ENCODE assay signal across 9 cellular contexts in the genomic region with DNA sequence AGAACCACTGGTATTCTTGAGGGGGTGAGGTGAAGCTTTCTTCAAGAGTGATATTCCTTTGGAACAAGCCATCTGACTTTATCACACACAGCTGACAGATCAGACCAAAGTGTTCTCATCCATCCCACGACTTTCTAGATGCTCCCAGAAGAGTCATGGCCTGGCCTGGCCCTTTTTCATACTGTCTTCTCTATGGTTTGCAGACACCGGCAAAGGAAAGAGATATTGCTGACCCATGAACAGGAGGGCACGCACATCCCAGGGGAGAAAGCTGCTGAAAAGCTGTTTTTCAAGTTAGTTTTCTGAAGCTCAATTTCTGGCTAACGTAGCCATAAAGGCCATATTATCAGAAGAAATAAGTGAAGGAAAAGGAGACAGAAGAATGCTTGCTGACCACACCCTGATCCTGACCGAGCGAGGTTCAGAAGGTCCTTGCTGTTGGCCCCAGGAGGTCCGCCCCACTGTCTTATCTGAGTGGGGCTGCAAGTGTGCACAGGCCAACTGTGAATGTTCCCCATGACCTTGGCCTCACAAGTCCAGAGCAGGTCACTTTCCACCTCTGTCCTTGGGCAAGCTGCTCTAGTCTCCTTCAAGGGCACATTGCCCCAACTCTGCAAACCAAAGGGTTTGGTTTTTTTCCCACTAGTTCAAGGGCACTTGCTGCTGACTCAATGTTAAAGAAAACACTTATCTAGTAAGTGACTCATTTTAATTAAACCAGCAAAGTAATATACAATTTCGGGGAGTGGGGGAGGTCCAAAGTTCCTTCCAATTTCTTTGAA. TPM values are rescaled to one million over a fixed set of nuclear protein-coding genes. Genes with fewer than 3 reads are reported as not detected.
DNase-seq lines count a peak whose midpoint lies in the region; ATAC-seq, FAIRE-seq and TF ChIP-seq lines count a peak whose summit lies in the region.
"Had no signal": no experiment of that assay in that cellular context is flagged by ENCODE, and none has a peak within 500 bp of the region (broad histone marks: within the 10 kb centered on the region; RNA-seq: fewer than 3 reads in every experiment).

No MANE protein-coding gene starts in this region.

- H3K36me3 Mint-ChIP-seq in activated CD4-positive, alpha-beta T cell treated with anti-CD3 and anti-CD28 coated beads, Interleukin-2, amount 10 ng/mL, durations not matched to agents 7 days and 5 days (ENCODE audit: low read depth): peaks cover 15% of the 10 kb centered on the region
- H3K36me3 Mint-ChIP-seq in activated CD8-positive, alpha-beta T cell treated with anti-CD3 and anti-CD28 coated beads, Interleukin-2, amount 10 ng/mL, durations not matched to agents 7 days and 5 days (ENCODE audit: low read depth): peaks cover 18% of the 10 kb centered on the region

- H3K4me1 Mint-ChIP-seq in activated CD4-positive, alpha-beta T cell treated with anti-CD3 and anti-CD28 coated beads, Interleukin-2, amount 10 ng/mL, durations not matched to agents 7 days and 5 days: peaks cover 61% of the 10 kb centered on the region
- H3K4me1 Mint-ChIP-seq in activated CD8-positive, alpha-beta T cell treated with anti-CD3 and anti-CD28 coated beads, Interleukin-2, amount 10 ng/mL, durations not matched to agents 7 days and 5 days (ENCODE audit: low read depth): peaks cover 54% of the 10 kb centered on the region

- DNase-seq in activated CD4-positive, alpha-beta T cell treated with anti-CD3 and anti-CD28 coated beads, Interleukin-2, amount 10 ng/mL, durations not matched to agents 7 days and 5 days: no peak
- no peak for DNase-seq in activated CD4-positive, alpha-beta T cell treated with anti-CD3 and anti-CD28 coated beads for 4 hours
- DNase-seq in activated CD8-positive, alpha-beta T cell treated with anti-CD3 and anti-CD28 coated beads, Interleukin-2, amount 10 ng/mL, durations not matched to agents 7 days and 5 days: no peak
- no peak for DNase-seq in kidney
- DNase-seq in SKM-1 (lab: John Stamatoyannopoulos, UW; ENCODE audit: unreplicated experiment): no peak
- no peak for DNase-seq in NCI-H345 (lab: John Stamatoyannopoulos, UW)

- POLR2A ChIA-PET in activated CD4-positive, alpha-beta T cell treated with anti-CD3 and anti-CD28 coated beads, Interleukin-2, amount 10 ng/mL, durations not matched to agents 7 days and 5 days (lab: Charles Lee): no interaction called here
- POLR2A ChIA-PET in activated CD8-positive, alpha-beta T cell treated with anti-CD3 and anti-CD28 coated beads, Interleukin-2, amount 10 ng/mL, durations not matched to agents 7 days and 5 days (lab: Charles Lee): interaction anchor here (2.9 to 4.5 kb wide), 2 partner anchors 12 to 19 kb away, joined by 19 to 31 read pairs; no protein-coding TSS in a partner anchor

- H3K27ac ChIP-seq in kidney (ENCODE audit: low read depth in 2 of 2, low read length in 2 of 2) (peak overlapping the region; percentile 95 to 96), stomach smooth muscle (ENCODE audit: low read length) (peak overlapping the region; percentile 85)

- ATAC-seq in activated CD8-positive, alpha-beta T cell treated with anti-CD3 and anti-CD28 coated beads, Interleukin-2, amount 10 ng/mL, durations not matched to agents 7 days and 5 days: no peak
- ATAC-seq in HG02938 (IDR thresholded peaks at IDR 0.05; ENCODE audit: unreplicated experiment): no peak

- peaks cover 51 to 59% of the 10 kb centered on the region in 2 donors for H3K4me1 ChIP-seq in kidney (ENCODE audit: control insufficient read depth in 1 of 2, insufficient read depth in 1 of 2, low read depth in 1 of 2, low read length in 2 of 2)
- H3K4me1 ChIP-seq in stomach smooth muscle (ENCODE audit: control insufficient read depth, insufficient read depth, low read length): peaks cover 79% of the 10 kb centered on the region

- FAIRE-seq in kidney (lab: Jason Lieb, UNC): no peak

- peak overlapping the region; percentile 84 for H3K4me3 Mint-ChIP-seq in activated CD4-positive, alpha-beta T cell treated with anti-CD3 and anti-CD28 coated beads, Interleukin-2, amount 10 ng/mL, durations not matched to agents 7 days and 5 days
- peak overlapping the region; percentile 86 for H3K4me3 Mint-ChIP-seq in activated CD8-positive, alpha-beta T cell treated with anti-CD3 and anti-CD28 coated beads, Interleukin-2, amount 10 ng/mL, durations not matched to agents 7 days and 5 days

- intact Hi-C loops in kidney (cut with DNase I): no loop called here

- CTCF ChIA-PET in activated CD4-positive, alpha-beta T cell treated with anti-CD3 and anti-CD28 coated beads, Interleukin-2, amount 10 ng/mL, durations not matched to agents 7 days and 5 days (lab: Charles Lee): no interaction called here
- CTCF ChIA-PET in activated CD8-positive, alpha-beta T cell treated with anti-CD3 and anti-CD28 coated beads, Interleukin-2, amount 10 ng/mL, durations not matched to agents 7 days and 5 days (lab: Charles Lee): interaction anchor here (1.5 to 11.2 kb wide), 2 partner anchors 19 to 62 kb away, joined by 7 to 191 read pairs; partner anchors contain the start of gene APMAP

- H3K27ac Mint-ChIP-seq in activated CD4-positive, alpha-beta T cell treated with anti-CD3 and anti-CD28 coated beads, Interleukin-2, amount 10 ng/mL, durations not matched to agents 7 days and 5 days: peak overlapping the region; percentile 94
- peak overlapping the region; percentile 87 for H3K27ac Mint-ChIP-seq in activated CD8-positive, alpha-beta T cell treated with anti-CD3 and anti-CD28 coated beads, Interleukin-2, amount 10 ng/mL, durations not matched to agents 7 days and 5 days

- no peaks in the 10 kb centered on the region for H3K9me3 ChIP-seq in kidney (ENCODE audit: control insufficient read depth in 1 of 2, low read length in 2 of 2)
- H3K9me3 ChIP-seq in stomach smooth muscle (ENCODE audit: control insufficient read depth in 2 of 2, low read length in 2 of 2): no peaks in the 10 kb centered on the region

- TF ChIP-seq CTCF in kidney (IDR thresholded peaks at IDR 0.05; ENCODE audit: borderline replicate concordance, extremely low read depth, insufficient read depth): no peak

- H3K36me3 ChIP-seq in kidney (ENCODE audit: control insufficient read depth in 1 of 2, insufficient read depth in 2 of 2, low read length in 2 of 2) (no peaks in the 10 kb centered on the region), stomach smooth muscle (ENCODE audit: control insufficient read depth in 2 of 2, insufficient read depth in 2 of 2, low read length in 2 of 2) (no peaks in the 10 kb centered on the region)

- H3K4me3 ChIP-seq in kidney (ENCODE audit: low read length in 2 of 2) (peak overlapping the region; percentile 76 to 79), stomach smooth muscle (ENCODE audit: low read length in 2 of 2) (peak overlapping the region in 1 of 2 donors; percentile 93)

- H3K27me3 ChIP-seq in stomach smooth muscle (ENCODE audit: control insufficient read depth in 1 of 2, insufficient read depth in 2 of 2, low read length in 2 of 2): no peaks in the 10 kb centered on the region

- peaks cover 7% of the 10 kb centered on the region for H3K27me3 Mint-ChIP-seq in activated CD4-positive, alpha-beta T cell treated with anti-CD3 and anti-CD28 coated beads, Interleukin-2, amount 10 ng/mL, durations not matched to agents 7 days and 5 days
- peaks cover 6% of the 10 kb centered on the region for H3K27me3 Mint-ChIP-seq in activated CD8-positive, alpha-beta T cell treated with anti-CD3 and anti-CD28 coated beads, Interleukin-2, amount 10 ng/mL, durations not matched to agents 7 days and 5 days (ENCODE audit: low read depth)

- peak overlapping the region; percentile 5 to 88 for H3K9ac ChIP-seq in kidney (ENCODE audit: low read length in 2 of 2)
- H3K9ac ChIP-seq in stomach smooth muscle (ENCODE audit: low read length in 2 of 2): peak overlapping the region in 1 of 2 donors; percentile 21

- no peaks in the 10 kb centered on the region for H3K9me3 Mint-ChIP-seq in activated CD4-positive, alpha-beta T cell treated with anti-CD3 and anti-CD28 coated beads, Interleukin-2, amount 10 ng/mL, durations not matched to agents 7 days and 5 days
- H3K9me3 Mint-ChIP-seq in activated CD8-positive, alpha-beta T cell treated with anti-CD3 and anti-CD28 coated beads, Interleukin-2, amount 10 ng/mL, durations not matched to agents 7 days and 5 days (ENCODE audit: insufficient read depth): no peaks in the 10 kb centered on the region

RNA-seq across cellular contexts. Expression of gene ACSS1, which starts 2.0 kb away (rescaled TPM):
- total RNA-seq in activated CD4-positive, alpha-beta T cell treated with anti-CD3 and anti-CD28 coated beads, Interleukin-2, amount 10 ng/mL, durations not matched to agents 7 days and 5 days: 10 to 100 TPM; 41.1 to 54.1 TPM
- total RNA-seq in activated CD8-positive, alpha-beta T cell treated with anti-CD3 and anti-CD28 coated beads, Interleukin-2, amount 10 ng/mL, durations not matched to agents 7 days and 5 days: 10 to 100 TPM; 40.9 to 42.5 TPM
- 30.6 TPM for total RNA-seq in kidney
- 72.3 TPM for polyA plus RNA-seq in kidney (ENCODE audit: insufficient read depth, low read depth, low replicate concordance)

RNA-seq across cellular contexts. Expression of gene VSX1, which starts 26.0 kb away (rescaled TPM):
- total RNA-seq in activated CD4-positive, alpha-beta T cell treated with anti-CD3 and anti-CD28 coated beads, Interleukin-2, amount 10 ng/mL, durations not matched to agents 7 days and 5 days: not detected
- total RNA-seq in activated CD8-positive, alpha-beta T cell treated with anti-CD3 and anti-CD28 coated beads, Interleukin-2, amount 10 ng/mL, durations not matched to agents 7 days and 5 days: not detected
- total RNA-seq in kidney: 0.41 TPM
- not detected for polyA plus RNA-seq in kidney (ENCODE audit: insufficient read depth, low read depth, low replicate concordance)
- total RNA-seq: fibroblast of lung had no signal
- polyA plus RNA-seq: fibroblast of lung had no signal
